ENCODE assay signal across 1 cellular context in genomic region chr11:102109896-102110760, GRCh38.
TF ChIP-seq lines count a peak whose summit lies in the region.

Gene YAP1, plus strand, starts transcription at chr11:102110447. Its CDS starts 402 bp downstream, at chr11:102110849.

TF ChIP-seq in SK-N-SH, 30 proteins besides CTCF, POLR2A, EP300 and RAD21 (continued from another document):
- peak; percentile 23; the same call in 1 of the 2 replicates for TF ChIP-seq USF2 (IDR thresholded peaks at IDR 0.05; ENCODE audit: borderline replicate concordance, low read depth, low read length)
- peak; percentile 89; the same call in 1 of the 2 replicates for TF ChIP-seq SIN3A (IDR thresholded peaks at IDR 0.05; ENCODE audit: borderline replicate concordance, low read depth, low read length)
- TF ChIP-seq FOSL2 (IDR thresholded peaks at IDR 0.05; ENCODE audit: borderline replicate concordance, low read depth) = no peak
- no peak for TF ChIP-seq MEF2A (IDR thresholded peaks at IDR 0.05; ENCODE audit: borderline replicate concordance, low read depth)
- TF ChIP-seq POLR2AphosphoS5 (IDR thresholded peaks at IDR 0.05; ENCODE audit: low read depth, low read length) = peak; percentile 66
- TF ChIP-seq ZBTB33 (IDR thresholded peaks at IDR 0.05; ENCODE audit: borderline replicate concordance, low read depth) = no peak
- TF ChIP-seq RCOR1 (IDR thresholded peaks at IDR 0.05; ENCODE audit: low read length) = 0 out of 2 replicates have a peak, but pooled peaks have one; percentile 35
- TF ChIP-seq IRF3 (IDR thresholded peaks at IDR 0.05; ENCODE audit: low read depth, low read length) = no peak
- TF ChIP-seq MAX (IDR thresholded peaks at IDR 0.05; ENCODE audit: low read depth) = no peak; the same call in none of the 2 replicates
- peak; percentile 52 for TF ChIP-seq GABPA (IDR thresholded peaks at IDR 0.05; ENCODE audit: low read depth)
- peak; percentile 30; the same call in 1 of the 2 replicates for TF ChIP-seq TCF12 (IDR thresholded peaks at IDR 0.05)
- TF ChIP-seq PBX3 (IDR thresholded peaks at IDR 0.05) = peak; percentile 32; the same call in 1 of the 2 replicates
TF ChIP-seq in SK-N-SH: peak in this region for 14.
